Comparison of ENCODE assay signal across 7 cellular contexts in genomic region chr19:50512112-50512998, GRCh38. TPM values are rescaled to one million over a fixed set of nuclear protein-coding genes. Genes with fewer than 3 reads are reported as not detected.
DNase-seq lines count a peak whose midpoint lies in the region; ATAC-seq and TF ChIP-seq lines count a peak whose summit lies in the region.
"Had no signal": no experiment of that assay in that cellular context is flagged by ENCODE, and none has a peak within 500 bp of the region (broad histone marks: within the 10 kb centered on the region; RNA-seq: fewer than 3 reads in every experiment).

No MANE protein-coding gene starts in this region.

- no peak overlapping the region for H3K27ac ChIP-seq in suprapubic skin

- ATAC-seq in GM21515 (IDR thresholded peaks at IDR 0.05; ENCODE audit: unreplicated experiment), result no peak

- CTCF ChIA-PET in activated naive CD4-positive, alpha-beta T cell treated with anti-CD3 and anti-CD28 coated beads for 36 hours (lab: Charles Lee), result no interaction called here

- H3K36me3 ChIP-seq in suprapubic skin, result no peaks in the 10 kb centered on the region

- H3K4me1 Mint-ChIP-seq in activated naive CD4-positive, alpha-beta T cell treated with anti-CD3 and anti-CD28 coated beads for 36 hours (ENCODE audit: low read depth), result peaks cover 23% of the 10 kb centered on the region

- no peaks in the 10 kb centered on the region for H3K9me3 Mint-ChIP-seq in activated naive CD4-positive, alpha-beta T cell treated with anti-CD3 and anti-CD28 coated beads for 36 hours

- H3K36me3 Mint-ChIP-seq in activated naive CD4-positive, alpha-beta T cell treated with anti-CD3 and anti-CD28 coated beads for 36 hours (ENCODE audit: low read depth), result peaks cover 2% of the 10 kb centered on the region
- H3K36me3 Mint-ChIP-seq: activated naive CD8-positive, alpha-beta T cell had no signal

- H3K4me3 Mint-ChIP-seq in activated naive CD4-positive, alpha-beta T cell treated with anti-CD3 and anti-CD28 coated beads for 36 hours, result peak overlapping the region; percentile 87

- no peak for TF ChIP-seq POLR2A in suprapubic skin (IDR thresholded peaks at IDR 0.05)

- DNase-seq in activated naive CD4-positive, alpha-beta T cell treated with anti-CD3 and anti-CD28 coated beads for 36 hours, result no peak
- DNase-seq in activated naive CD4-positive, alpha-beta T cell treated with anti-CD3 and anti-CD28 coated beads, Interleukin-2, amount 50 U/mL, for 16 hours, result no peak
- DNase-seq in fibroblast of villous mesenchyme (ENCODE audit: low read depth) (no peak), suprapubic skin (ENCODE audit: low spot score in 2 of 2) (peak; percentile 73 to 77)
- no peak for DNase-seq in activated CD4-positive, CD25-positive, alpha-beta regulatory T cell (lab: John Stamatoyannopoulos, UW)

- H3K4me3 ChIP-seq in fibroblast of villous mesenchyme (ENCODE audit: low read depth, low read length) (peak overlapping the region; percentile 95), suprapubic skin (peak overlapping the region; percentile 64)

- intact Hi-C loops in activated naive CD4-positive, alpha-beta T cell treated with anti-CD3 and anti-CD28 coated beads for 36 hours (cut with micrococcal nuclease), result loop anchor here (10.0 kb wide), 1 partner anchor 1192 kb away; no protein-coding TSS in a partner anchor

- no peak for TF ChIP-seq EP300 in suprapubic skin (IDR thresholded peaks at IDR 0.05)

- WGBS in suprapubic skin, result 83% methylated on average over 11 of the region's 36 CpGs

- no peak overlapping the region for H3K27ac Mint-ChIP-seq in activated naive CD4-positive, alpha-beta T cell treated with anti-CD3 and anti-CD28 coated beads for 36 hours

- H3K9me3 ChIP-seq in suprapubic skin, result no peaks in the 10 kb centered on the region

- H3K27me3 Mint-ChIP-seq in activated naive CD4-positive, alpha-beta T cell treated with anti-CD3 and anti-CD28 coated beads for 36 hours (ENCODE audit: low read depth), result peaks cover 25% of the 10 kb centered on the region

- H3K4me1 ChIP-seq in suprapubic skin, result peaks cover 19% of the 10 kb centered on the region

- TF ChIP-seq CTCF in fibroblast of villous mesenchyme (IDR thresholded peaks at IDR 0.05; ENCODE audit: insufficient read depth, low read depth, low read length), result no peak
- no peak for TF ChIP-seq CTCF in suprapubic skin (IDR thresholded peaks at IDR 0.05)

- no peaks in the 10 kb centered on the region for H3K27me3 ChIP-seq in suprapubic skin

RNA-seq across cellular contexts. Expression of gene ASPDH, which starts 1.4 kb away (rescaled TPM):
- total RNA-seq in activated naive CD4-positive, alpha-beta T cell treated with anti-CD3 and anti-CD28 coated beads for 36 hours, result not detected
- total RNA-seq in fibroblast of villous mesenchyme (not detected in 2 replicates), suprapubic skin (not detected)

RNA-seq across cellular contexts. Expression of gene JOSD2, which starts 1.4 kb away (rescaled TPM):
- 10 to 100 TPM; 17.2 to 17.9 TPM for total RNA-seq in activated naive CD4-positive, alpha-beta T cell treated with anti-CD3 and anti-CD28 coated beads for 36 hours
- total RNA-seq in fibroblast of villous mesenchyme (22.9 and 30.0 TPM in 2 replicates), suprapubic skin (10 to 100 TPM in 3 of 4 donors, 1 to 10 TPM in 1; 9.3 to 31.7 (median 28.7) TPM)

RNA-seq across cellular contexts. Expression of gene GARIN5A, which starts 35.7 kb away (rescaled TPM):
- total RNA-seq in activated naive CD4-positive, alpha-beta T cell treated with anti-CD3 and anti-CD28 coated beads for 36 hours, result under 1 TPM in 1 of 2 experiments, not detected in 1; 0.57 TPM
- total RNA-seq in fibroblast of villous mesenchyme, result 0.32 TPM in 1 of 2 replicates, not detected in the other
- 1 to 10 TPM in 3 of 4 donors, not detected in 1; 3.9 to 5.0 (median 4.2) TPM for total RNA-seq in suprapubic skin

RNA-seq across cellular contexts. Expression of gene EMC10, which starts 36.0 kb away (rescaled TPM):
- total RNA-seq in activated naive CD4-positive, alpha-beta T cell treated with anti-CD3 and anti-CD28 coated beads for 36 hours, result 10 to 100 TPM; 28.4 to 29.2 TPM
- total RNA-seq in fibroblast of villous mesenchyme (38.7 and 40.6 TPM in 2 replicates), suprapubic skin (10 to 100 TPM; 34.9 to 77.2 (median 71.1) TPM)

RNA-seq across cellular contexts. Expression of gene LRRC4B, which starts 55.9 kb away (rescaled TPM):
- total RNA-seq in activated naive CD4-positive, alpha-beta T cell treated with anti-CD3 and anti-CD28 coated beads for 36 hours, result not detected
- total RNA-seq in fibroblast of villous mesenchyme, result under 0.01 TPM in 1 of 2 replicates, not detected in the other
- 1 to 10 TPM in 2 of 4 donors, under 1 TPM in 2; 0.24 to 1.0 (median 0.81) TPM for total RNA-seq in suprapubic skin

Comparison
In these comparisons a context has a peak if more than half of its experiments do, and no peak if none do; other contexts are left out.
1. DNase-seq: peak in suprapubic skin (2 of 2); none in activated naive CD4-positive, alpha-beta T cell treated with anti-CD3 and anti-CD28 coated beads for 36 hours (single experiment), activated naive CD4-positive, alpha-beta T cell treated with anti-CD3 and anti-CD28 coated beads, Interleukin-2, amount 50 U/mL, for 16 hours (single experiment), fibroblast of villous mesenchyme (single experiment) and activated CD4-positive, CD25-positive, alpha-beta regulatory T cell (0 of 4).